13 cellular contexts compared by ENCODE assay signal in the genomic region with DNA sequence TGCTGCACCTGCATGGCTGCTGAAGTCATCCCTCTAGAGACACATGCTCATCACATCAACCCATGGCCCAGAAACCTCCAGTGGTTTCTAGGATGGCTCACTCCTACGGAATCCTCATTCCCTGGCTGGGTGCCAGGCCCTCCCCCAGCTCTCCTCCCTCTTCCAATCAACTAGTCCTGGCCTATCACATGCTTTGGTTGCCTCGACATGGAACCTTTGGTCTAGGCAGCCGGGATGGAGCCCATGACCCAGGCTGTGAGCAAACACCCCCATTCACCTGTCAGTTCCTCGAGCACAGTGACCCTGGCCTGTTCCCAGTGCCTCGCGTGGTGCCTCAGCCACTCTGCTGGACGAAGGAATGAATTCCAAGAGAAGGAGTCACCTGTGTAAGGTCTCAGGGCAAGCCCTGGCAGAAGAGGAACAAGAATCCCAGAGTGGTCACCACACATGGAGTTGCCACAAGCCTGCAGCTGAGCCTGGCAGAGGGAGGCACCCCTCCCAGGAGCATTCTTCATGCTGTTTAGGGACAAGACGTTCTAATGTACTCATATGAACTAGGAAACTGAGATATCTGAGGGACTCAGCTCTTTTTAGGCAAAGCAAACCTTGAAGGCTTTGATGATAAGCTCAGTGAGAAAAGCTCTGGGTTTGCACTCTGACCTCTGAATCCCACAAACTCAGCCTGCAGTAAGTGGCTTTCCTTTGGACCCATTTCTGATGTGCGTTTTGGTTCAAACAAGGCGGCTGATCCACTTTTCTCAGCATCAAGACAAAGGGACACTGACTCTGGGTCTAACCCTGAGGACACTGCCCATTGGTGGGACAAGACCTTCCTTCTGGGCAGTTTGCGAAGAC. TPM values are rescaled to one million over a fixed set of nuclear protein-coding genes. Genes with fewer than 3 reads are reported as not detected.
DNase-seq lines count a peak whose midpoint lies in the region; TF ChIP-seq lines count a peak whose summit lies in the region.
"Had no signal": no experiment of that assay in that cellular context is flagged by ENCODE, and none has a peak within 500 bp of the region (broad histone marks: within the 10 kb centered on the region; RNA-seq: fewer than 3 reads in every experiment).

No MANE protein-coding gene starts in this region.

- H2BK5ac ChIP-seq in mesenchymal stem cell (ENCODE audit: low read depth, low read length, poor library complexity, severe bottlenecking): peak overlapping the region; percentile 8

- H3K9me3 Mint-ChIP-seq in activated T-helper 2 cell treated with anti-CD3 and anti-CD28 coated beads, Interferon-gamma antibody, Interleukin-2, Interleukin-4, amounts not matched to agents 10 μg/mL and 5 μg/mL and 100 μg/mL, durations not matched to agents 14 hours and 24 hours and 36 hours: no peaks in the 10 kb centered on the region
- H3K9me3 Mint-ChIP-seq: activated naive CD8-positive, alpha-beta T cell treated with anti-CD3 and anti-CD28 coated beads for 36 hours; stimulated activated naive CD8-positive, alpha-beta T cell treated with anti-CD3 and anti-CD28 coated beads, Interleukin-15, Interleukin-2, amounts not matched to agents 100 ng/mL and 50 ng/mL, for 24 hours had no signal

- H3K14ac ChIP-seq in mesenchymal stem cell (ENCODE audit: low read length in 2 of 2): peak overlapping the region in 1 of 2 experiments; percentile 44

- in situ Hi-C loops in mammary epithelial cell (cut with MboI; ENCODE audit: low sequenced_read_pairs in 2 of 2): no loop called here

- H3K27me3 ChIP-seq in BLaER1 (no peaks in the 10 kb centered on the region), MG63 (no peaks in the 10 kb centered on the region), mammary epithelial cell (ENCODE audit: insufficient read depth, low read length) (no peaks in the 10 kb centered on the region), mesenchymal stem cell (ENCODE audit: control insufficient read depth in 1 of 2, insufficient read depth in 1 of 2, low read length in 2 of 2) (no peaks in the 10 kb centered on the region), tibial artery (no peaks in the 10 kb centered on the region)

- 35% methylated on average over 11 of the region's 11 CpGs for WGBS in mammary epithelial cell (ENCODE audit: low coverage, missing lambda C conversion rate)
- 70% methylated on average over 11 of the region's 11 CpGs for WGBS in mesenchymal stem cell

- intact Hi-C loops in mammary epithelial cell (cut with micrococcal nuclease) (loop anchor here (1.0 to 2.0 kb wide), 2 partner anchors 13 to 43 kb away; no protein-coding TSS in a partner anchor), tibial artery (cut with DNase I; ENCODE audit: low total_unique reads) (no loop called here)
- intact Hi-C loops in activated T-helper 2 cell treated with anti-CD3 and anti-CD28 coated beads, Interferon-gamma antibody, Interleukin-2, Interleukin-4, amounts not matched to agents 10 μg/mL and 5 μg/mL and 100 μg/mL, durations not matched to agents 14 hours and 24 hours and 36 hours (cut with micrococcal nuclease): no loop called here

- CTCF ChIA-PET in mammary epithelial cell (lab: Charles Lee; ENCODE audit: low non-redundant PET): interaction anchor here (0.7 kb wide), 1 partner anchor 812 kb away, joined by 3 read pairs; no protein-coding TSS in a partner anchor

- H3K4me3 Mint-ChIP-seq in activated T-helper 2 cell treated with anti-CD3 and anti-CD28 coated beads, Interferon-gamma antibody, Interleukin-2, Interleukin-4, amounts not matched to agents 10 μg/mL and 5 μg/mL and 100 μg/mL, durations not matched to agents 14 hours and 24 hours and 36 hours (ENCODE audit: low read depth): no peak overlapping the region
- H3K4me3 Mint-ChIP-seq: activated naive CD8-positive, alpha-beta T cell treated with anti-CD3 and anti-CD28 coated beads for 36 hours; stimulated activated naive CD8-positive, alpha-beta T cell treated with anti-CD3 and anti-CD28 coated beads, Interleukin-15, Interleukin-2, amounts not matched to agents 100 ng/mL and 50 ng/mL, for 24 hours had no signal

- no peaks in the 10 kb centered on the region for H3K4me1 Mint-ChIP-seq in activated T-helper 2 cell treated with anti-CD3 and anti-CD28 coated beads, Interferon-gamma antibody, Interleukin-2, Interleukin-4, amounts not matched to agents 10 μg/mL and 5 μg/mL and 100 μg/mL, durations not matched to agents 14 hours and 24 hours and 36 hours (ENCODE audit: low read depth)

- H3K9ac ChIP-seq in BLaER1 (no peak overlapping the region), mammary epithelial cell (ENCODE audit: insufficient read depth, low read length) (no peak overlapping the region), mesenchymal stem cell (ENCODE audit: low read length) (no peak overlapping the region)

- no peak overlapping the region for H3K4me3 ChIP-seq in BLaER1
- no peak overlapping the region for H3K4me3 ChIP-seq in MG63
- no peak overlapping the region for H3K4me3 ChIP-seq in mammary epithelial cell (replicated peaks in 1 of 3; ENCODE audit: insufficient read depth in 1 of 3, low read depth in 2 of 3, low read length in 3 of 3)
- H3K4me3 ChIP-seq in mesenchymal stem cell (ENCODE audit: insufficient read depth in 1 of 2, low read depth in 1 of 2, low read length in 2 of 2): no peak overlapping the region
- no peak overlapping the region for H3K4me3 ChIP-seq in tibial artery

- dilution Hi-C loops in mammary epithelial cell (cut with HindIII; ENCODE audit: low sequenced_read_pairs): no loop called here

- H4K91ac ChIP-seq in mesenchymal stem cell (ENCODE audit: low read length): peak overlapping the region; percentile 66

- H4K8ac ChIP-seq in mesenchymal stem cell (ENCODE audit: low read length): no peak overlapping the region

- DNase-seq in MG63: peak; percentile 13
- peak; percentile 93 for DNase-seq in mammary epithelial cell
- peak; percentile 55 for DNase-seq in mesenchymal stem cell
- no peak for DNase-seq in activated T-cell treated with anti-CD3 and anti-CD28 coated beads, Interleukin-2, amount 50 U/mL, for 1 hour
- DNase-seq in NCI-H69 (lab: John Stamatoyannopoulos, UW): no peak
- DNase-seq in activated T-helper 2 cell treated with anti-CD3 and anti-CD28 coated beads, Interferon-gamma antibody, Interleukin-2, Interleukin-4, amounts not matched to agents 10 μg/mL and 5 μg/mL and 100 μg/mL, durations not matched to agents 14 hours and 24 hours and 36 hours (ENCODE audit: low spot score): no peak
- no peak for DNase-seq in tibial artery
- DNase-seq: activated naive CD8-positive, alpha-beta T cell treated with anti-CD3 and anti-CD28 coated beads for 36 hours; NCI-H1417 treated with DMSO at 0.1 percent for 48 hours; T-helper 2 cell had no signal

- H3K23ac ChIP-seq in mesenchymal stem cell (ENCODE audit: low read length in 2 of 2): peak overlapping the region in 1 of 2 experiments; percentile 87

- peak overlapping the region; percentile 91 for H2AK5ac ChIP-seq in mesenchymal stem cell (ENCODE audit: low read length, severe bottlenecking)

- peak overlapping the region; percentile 37 to 64 for H3K4ac ChIP-seq in mesenchymal stem cell (ENCODE audit: low read depth in 1 of 2, low read length in 2 of 2)

- H3K9me3 ChIP-seq in BLaER1: peaks cover 12% of the 10 kb centered on the region
- no peaks in the 10 kb centered on the region for H3K9me3 ChIP-seq in MG63
- H3K9me3 ChIP-seq in mammary epithelial cell (replicated peaks; ENCODE audit: insufficient read depth, low read length): no peaks in the 10 kb centered on the region
- H3K9me3 ChIP-seq in mesenchymal stem cell (ENCODE audit: control insufficient read depth, low read length): no peaks in the 10 kb centered on the region
- H3K9me3 ChIP-seq in tibial artery: no peaks in the 10 kb centered on the region

- H3K27ac Mint-ChIP-seq in activated T-helper 2 cell treated with anti-CD3 and anti-CD28 coated beads, Interferon-gamma antibody, Interleukin-2, Interleukin-4, amounts not matched to agents 10 μg/mL and 5 μg/mL and 100 μg/mL, durations not matched to agents 14 hours and 24 hours and 36 hours: no peak overlapping the region
- H3K27ac Mint-ChIP-seq: activated naive CD8-positive, alpha-beta T cell treated with anti-CD3 and anti-CD28 coated beads for 36 hours; stimulated activated naive CD8-positive, alpha-beta T cell treated with anti-CD3 and anti-CD28 coated beads, Interleukin-15, Interleukin-2, amounts not matched to agents 100 ng/mL and 50 ng/mL, for 24 hours had no signal

- H3K79me1 ChIP-seq in mesenchymal stem cell (replicated peaks; ENCODE audit: low read length, poor library complexity, severe bottlenecking): peaks cover 15% of the 10 kb centered on the region

- peak overlapping the region; percentile 78 to 91 for H2BK12ac ChIP-seq in mesenchymal stem cell (ENCODE audit: low read length in 2 of 2)

- H4K20me1 ChIP-seq in BLaER1 (0 out of 2 replicates have a peak, but pooled peaks cover 6% of the 10 kb centered on the region), mammary epithelial cell (ENCODE audit: insufficient read depth, low read length) (no peaks in the 10 kb centered on the region)

- peaks cover 4% of the 10 kb centered on the region for H3K79me2 ChIP-seq in mammary epithelial cell (ENCODE audit: insufficient read depth, low read length)

- peak overlapping the region; percentile 43 for H2AFZ ChIP-seq in mammary epithelial cell (ENCODE audit: low read depth, low read length)
- no peak overlapping the region for H2AFZ ChIP-seq in mesenchymal stem cell (ENCODE audit: low read depth, low read length)

- peaks cover 23% of the 10 kb centered on the region for H3K36me3 ChIP-seq in BLaER1
- no peaks in the 10 kb centered on the region for H3K36me3 ChIP-seq in MG63
- H3K36me3 ChIP-seq in mammary epithelial cell (ENCODE audit: insufficient read depth, low read length): no peaks in the 10 kb centered on the region
- H3K36me3 ChIP-seq in mesenchymal stem cell (ENCODE audit: control insufficient read depth in 1 of 2, insufficient read depth in 2 of 2, low read depth in 1 of 2, low read length in 2 of 2): peaks cover 0 to 9% of the 10 kb centered on the region in 2 experiments
- H3K36me3 ChIP-seq in tibial artery: no peaks in the 10 kb centered on the region

- no peaks in the 10 kb centered on the region for H3K27me3 Mint-ChIP-seq in activated T-helper 2 cell treated with anti-CD3 and anti-CD28 coated beads, Interferon-gamma antibody, Interleukin-2, Interleukin-4, amounts not matched to agents 10 μg/mL and 5 μg/mL and 100 μg/mL, durations not matched to agents 14 hours and 24 hours and 36 hours (ENCODE audit: low read depth)
- H3K27me3 Mint-ChIP-seq: activated naive CD8-positive, alpha-beta T cell treated with anti-CD3 and anti-CD28 coated beads for 36 hours; stimulated activated naive CD8-positive, alpha-beta T cell treated with anti-CD3 and anti-CD28 coated beads, Interleukin-15, Interleukin-2, amounts not matched to agents 100 ng/mL and 50 ng/mL, for 24 hours had no signal

- H3K27ac ChIP-seq in BLaER1: peak overlapping the region; percentile 72
- peak overlapping the region; percentile 54 for H3K27ac ChIP-seq in mammary epithelial cell (ENCODE audit: insufficient read depth, low read depth, low read length)
- peak overlapping the region; percentile 47 for H3K27ac ChIP-seq in mesenchymal stem cell (ENCODE audit: low read length, poor library complexity, severe bottlenecking)
- H3K27ac ChIP-seq in tibial artery: no peak overlapping the region
- H3K27ac ChIP-seq: C4-2B had no signal

- H3K4me1 ChIP-seq in BLaER1: peaks cover 85% of the 10 kb centered on the region
- peaks cover 24% of the 10 kb centered on the region for H3K4me1 ChIP-seq in mammary epithelial cell (ENCODE audit: insufficient read depth, low read length)
- H3K4me1 ChIP-seq in mesenchymal stem cell (ENCODE audit: control insufficient read depth, insufficient read depth, low read depth, low read length): peaks cover 19% of the 10 kb centered on the region
- peaks cover 0 to 4% (median 2%) of the 10 kb centered on the region in 4 donors for H3K4me1 ChIP-seq in tibial artery

- BruUV-seq in mammary epithelial cell (replicated peaks; lab: Mats Ljungman, UMichigan): no TSS peak

- no peak for TF ChIP-seq CTCF in mammary epithelial cell (conservative IDR thresholded peaks at IDR 0.05 in 1 of 2, IDR thresholded peaks at IDR 0.05 in 1 of 2; ENCODE audit: extremely low read depth in 1 of 2, insufficient read depth in 1 of 2, low read depth in 1 of 2, low read length in 2 of 2)
- no peak for TF ChIP-seq CTCF in tibial artery (IDR thresholded peaks at IDR 0.05)

- H3K18ac ChIP-seq in mesenchymal stem cell (ENCODE audit: low read depth in 1 of 2, low read length in 2 of 2): peak overlapping the region in 1 of 2 experiments; percentile 41

- H3K36me3 Mint-ChIP-seq in activated T-helper 2 cell treated with anti-CD3 and anti-CD28 coated beads, Interferon-gamma antibody, Interleukin-2, Interleukin-4, amounts not matched to agents 10 μg/mL and 5 μg/mL and 100 μg/mL, durations not matched to agents 14 hours and 24 hours and 36 hours (ENCODE audit: low read depth): no peaks in the 10 kb centered on the region

- H3K4me2 ChIP-seq in BLaER1 (peak overlapping the region; percentile 72), mammary epithelial cell (ENCODE audit: insufficient read depth, low read depth, low read length) (peak overlapping the region; percentile 28), mesenchymal stem cell (ENCODE audit: low read length, poor library complexity, severe bottlenecking) (no peak overlapping the region)

- peak overlapping the region; percentile 12 for H2BK15ac ChIP-seq in mesenchymal stem cell (ENCODE audit: low read depth, poor library complexity, severe bottlenecking)

- peak overlapping the region; percentile 23 for H2BK120ac ChIP-seq in mesenchymal stem cell (ENCODE audit: low read depth, low read length)

RNA-seq across cellular contexts. Expression of a gene that starts 40.2 kb away (rescaled TPM):
- total RNA-seq in MG63 (2014; rRNA removed; shearing (Covaris generic); ENCODE audit: low replicate concordance): 0.16 TPM in 1 of 2 replicates, not detected in the other
- total RNA-seq in mammary epithelial cell: under 1 TPM in 1 of 2 donors, not detected in 1; 0.67 TPM
- polyA plus RNA-seq in mammary epithelial cell: 0.03 TPM
- not detected for polyA minus RNA-seq in mammary epithelial cell
- 1.4 TPM for polyA plus RNA-seq in mesenchymal stem cell (2013, experiment 1 of 2)
- polyA plus RNA-seq in mesenchymal stem cell (2013, experiment 2 of 2): 1.5 TPM
- total RNA-seq in activated T-helper 2 cell treated with anti-CD3 and anti-CD28 coated beads, Interferon-gamma antibody, Interleukin-2, Interleukin-4, amounts not matched to agents 10 μg/mL and 5 μg/mL and 100 μg/mL, durations not matched to agents 14 hours and 24 hours and 36 hours: 0.11 and 0.16 TPM in 2 replicates

Comparison
In these comparisons a context has a peak if more than half of its experiments do, and no peak if none do; other contexts are left out.
1. H3K27ac ChIP-seq: peak in BLaER1 (single experiment), mammary epithelial cell (single experiment) and mesenchymal stem cell (single experiment); none in tibial artery (0 of 2).
2. DNase-seq: peak in MG63 (single experiment), mammary epithelial cell (single experiment) and mesenchymal stem cell (single experiment); none in activated T-cell treated with anti-CD3 and anti-CD28 coated beads, Interleukin-2, amount 50 U/mL, for 1 hour (single experiment), NCI-H69 (single experiment), activated T-helper 2 cell treated with anti-CD3 and anti-CD28 coated beads, Interferon-gamma antibody, Interleukin-2, Interleukin-4, amounts not matched to agents 10 μg/mL and 5 μg/mL and 100 μg/mL, durations not matched to agents 14 hours and 24 hours and 36 hours (single experiment) and tibial artery (0 of 2).